In genomic region chr2:28898048-28898447, GRCh38 we compare ENCODE assay signal across 17 cellular contexts. TPM values are rescaled to one million over a fixed set of nuclear protein-coding genes. Genes with fewer than 3 reads are reported as not detected.
DNase-seq lines count a peak whose midpoint lies in the region; ATAC-seq and TF ChIP-seq lines count a peak whose summit lies in the region.
"Had no signal": no experiment of that assay in that cellular context is flagged by ENCODE, and none has a peak within 500 bp of the region (broad histone marks: within the 10 kb centered on the region; RNA-seq: fewer than 3 reads in every experiment).

No MANE protein-coding gene starts in this region.

- H2AFZ ChIP-seq in OCI-LY3 (ENCODE audit: low read depth, low read length) (no peak overlapping the region), mammary epithelial cell (ENCODE audit: low read depth, low read length) (no peak overlapping the region)

- H3K4me1 ChIP-seq in OCI-LY3 (ENCODE audit: low read length) = peaks cover 34% of the 10 kb centered on the region
- H3K4me1 ChIP-seq in mammary epithelial cell (ENCODE audit: insufficient read depth, low read length) = peaks cover 21% of the 10 kb centered on the region

- TF ChIP-seq CTCF in OCI-LY3 (IDR thresholded peaks at IDR 0.05; ENCODE audit: low read depth, low read length) = no peak
- no peak for TF ChIP-seq CTCF in mammary epithelial cell (conservative IDR thresholded peaks at IDR 0.05 in 1 of 2, IDR thresholded peaks at IDR 0.05 in 1 of 2; ENCODE audit: extremely low read depth in 1 of 2, insufficient read depth in 1 of 2, low read depth in 1 of 2, low read length in 2 of 2)

- H3K9me3 ChIP-seq in OCI-LY3 (ENCODE audit: insufficient read depth, low read length) (no peaks in the 10 kb centered on the region), mammary epithelial cell (replicated peaks; ENCODE audit: insufficient read depth, low read length) (no peaks in the 10 kb centered on the region), MG63 (no peaks in the 10 kb centered on the region)

- dilution Hi-C loops in mammary epithelial cell (cut with HindIII; ENCODE audit: low sequenced_read_pairs) = no loop called here

- 100% methylated on average over 1 of the region's 1 CpG for WGBS in mammary epithelial cell (ENCODE audit: low coverage, missing lambda C conversion rate)

- 0 out of 2 replicates have a peak overlapping the region, but pooled peaks have one; percentile 9 for H3K27ac ChIP-seq in OCI-LY3 (ENCODE audit: low read length)
- H3K27ac ChIP-seq in mammary epithelial cell (ENCODE audit: insufficient read depth, low read depth, low read length) = no peak overlapping the region
- H3K27ac ChIP-seq: HL-60, WERI-Rb-1 had no signal

- 0 out of 2 replicates have a peak overlapping the region, but pooled peaks have one; percentile 5 for H3K9ac ChIP-seq in OCI-LY3 (ENCODE audit: low read length)
- H3K9ac ChIP-seq in mammary epithelial cell (ENCODE audit: insufficient read depth, low read length) = no peak overlapping the region

- H3K36me3 ChIP-seq in OCI-LY3 (replicated peaks; ENCODE audit: low read depth, low read length) = peaks cover 21% of the 10 kb centered on the region
- peaks cover 17% of the 10 kb centered on the region for H3K36me3 ChIP-seq in mammary epithelial cell (ENCODE audit: insufficient read depth, low read length)
- H3K36me3 ChIP-seq in MG63 = peaks cover 41% of the 10 kb centered on the region

- H3K4me1 Mint-ChIP-seq in stimulated activated naive CD8-positive, alpha-beta T cell treated with anti-CD3 and anti-CD28 coated beads, Interleukin-15, Interleukin-2, amounts not matched to agents 100 ng/mL and 50 ng/mL, for 24 hours (ENCODE audit: low read depth) = peaks cover 67% of the 10 kb centered on the region

- peaks cover 87% of the 10 kb centered on the region for H3K79me2 ChIP-seq in OCI-LY3 (ENCODE audit: low read length)
- peaks cover 87% of the 10 kb centered on the region for H3K79me2 ChIP-seq in mammary epithelial cell (ENCODE audit: insufficient read depth, low read length)

- peak overlapping the region; percentile 85 for H3K27ac Mint-ChIP-seq in stimulated activated naive CD8-positive, alpha-beta T cell treated with anti-CD3 and anti-CD28 coated beads, Interleukin-15, Interleukin-2, amounts not matched to agents 100 ng/mL and 50 ng/mL, for 24 hours
- H3K27ac Mint-ChIP-seq: progenitor cell of endocrine pancreas; stimulated activated memory B cell treated with anti-CD40 and anti-IgM and Interleukin-4, amounts not matched to agents 10 μg/mL and 1 μg/mL and 100 μg/mL, for 72 hours had no signal

- no peak for ATAC-seq in stimulated activated naive CD8-positive, alpha-beta T cell treated with anti-CD3 and anti-CD28 coated beads, Interleukin-15, Interleukin-2, amounts not matched to agents 100 U/mL and 50 U/mL, for 24 hours
- ATAC-seq in HG03025 (IDR thresholded peaks at IDR 0.05; ENCODE audit: low FRiP score, unreplicated experiment) (no peak), GM18873 (IDR thresholded peaks at IDR 0.05; ENCODE audit: low FRiP score, unreplicated experiment) (no peak), GM19452 (IDR thresholded peaks at IDR 0.05; ENCODE audit: unreplicated experiment) (no peak)
- ATAC-seq: stimulated activated memory B cell treated with anti-CD40 and anti-IgM and Interleukin-4, amounts not matched to agents 10 μg/mL and 1 μg/mL and 100 μg/mL, for 72 hours had no signal

- intact Hi-C loops in mammary epithelial cell (cut with micrococcal nuclease) = no loop called here

- H4K20me1 ChIP-seq in OCI-LY3 (ENCODE audit: insufficient read depth, low read length) = peaks cover 75% of the 10 kb centered on the region
- peaks cover 47% of the 10 kb centered on the region for H4K20me1 ChIP-seq in mammary epithelial cell (ENCODE audit: insufficient read depth, low read length)

- H3K27me3 ChIP-seq in OCI-LY3 (ENCODE audit: low read depth, low read length) (no peaks in the 10 kb centered on the region), mammary epithelial cell (ENCODE audit: insufficient read depth, low read length) (no peaks in the 10 kb centered on the region), MG63 (no peaks in the 10 kb centered on the region)

- peaks cover 74% of the 10 kb centered on the region for H3K36me3 Mint-ChIP-seq in stimulated activated naive CD8-positive, alpha-beta T cell treated with anti-CD3 and anti-CD28 coated beads, Interleukin-15, Interleukin-2, amounts not matched to agents 100 ng/mL and 50 ng/mL, for 24 hours (ENCODE audit: low read depth)

- H3K9me3 Mint-ChIP-seq in stimulated activated naive CD8-positive, alpha-beta T cell treated with anti-CD3 and anti-CD28 coated beads, Interleukin-15, Interleukin-2, amounts not matched to agents 100 ng/mL and 50 ng/mL, for 24 hours = no peaks in the 10 kb centered on the region
- H3K9me3 Mint-ChIP-seq: stimulated activated memory B cell treated with anti-CD40 and anti-IgM and Interleukin-4, amounts not matched to agents 10 μg/mL and 1 μg/mL and 100 μg/mL, for 72 hours had no signal

- no peaks in the 10 kb centered on the region for H3K27me3 Mint-ChIP-seq in stimulated activated naive CD8-positive, alpha-beta T cell treated with anti-CD3 and anti-CD28 coated beads, Interleukin-15, Interleukin-2, amounts not matched to agents 100 ng/mL and 50 ng/mL, for 24 hours
- H3K27me3 Mint-ChIP-seq: stimulated activated memory B cell treated with anti-CD40 and anti-IgM and Interleukin-4, amounts not matched to agents 10 μg/mL and 1 μg/mL and 100 μg/mL, for 72 hours had no signal

- DNase-seq in stimulated activated naive CD8-positive, alpha-beta T cell treated with anti-CD3 and anti-CD28 coated beads, Interleukin-15, Interleukin-2, amounts not matched to agents 100 U/mL and 50 U/mL, for 24 hours = no peak
- no peak for DNase-seq in mammary epithelial cell
- no peak for DNase-seq in MG63
- DNase-seq: activated gamma-delta T cell, C1 segment of cervical spinal cord, MV-4-11, NCI-H345, SHP77 treated with DMSO at 0.1 percent for 48 hours, WERI-Rb-1 had no signal

- CTCF ChIA-PET in mammary epithelial cell (lab: Charles Lee; ENCODE audit: low non-redundant PET) = no interaction called here

- in situ Hi-C loops in mammary epithelial cell (cut with MboI; ENCODE audit: low sequenced_read_pairs in 2 of 2) = no loop called here

- peak overlapping the region; percentile 87 for H3K4me2 ChIP-seq in OCI-LY3 (ENCODE audit: low read length)
- peak overlapping the region; percentile 85 for H3K4me2 ChIP-seq in mammary epithelial cell (ENCODE audit: insufficient read depth, low read depth, low read length)

- H3K4me3 Mint-ChIP-seq in stimulated activated naive CD8-positive, alpha-beta T cell treated with anti-CD3 and anti-CD28 coated beads, Interleukin-15, Interleukin-2, amounts not matched to agents 100 ng/mL and 50 ng/mL, for 24 hours = peak overlapping the region; percentile 98

- H3K4me3 ChIP-seq in OCI-LY3 (ENCODE audit: low read length) = peak overlapping the region; percentile 95
- H3K4me3 ChIP-seq in mammary epithelial cell (replicated peaks in 1 of 3; ENCODE audit: insufficient read depth in 1 of 3, low read depth in 2 of 3, low read length in 3 of 3) = peak overlapping the region in 1 of 3 experiments; percentile 11
- no peak overlapping the region for H3K4me3 ChIP-seq in MG63

- no TSS peak for BruUV-seq in mammary epithelial cell (replicated peaks; lab: Mats Ljungman, UMichigan)

RNA-seq across cellular contexts. Expression of gene WDR43, which starts 3.6 kb away (rescaled TPM):
- total RNA-seq in mammary epithelial cell = 100 to 1,000 TPM; 106 to 122 TPM
- 86.2 TPM for polyA plus RNA-seq in mammary epithelial cell
- 88.2 TPM for polyA minus RNA-seq in mammary epithelial cell
- total RNA-seq in MG63 (2014; rRNA removed; shearing (Covaris generic); ENCODE audit: low replicate concordance) = 114 and 141 TPM in 2 replicates

RNA-seq across cellular contexts. Expression of gene TRMT61B, which starts 27.9 kb away (rescaled TPM):
- 10 to 100 TPM; 13.7 to 14.7 TPM for total RNA-seq in mammary epithelial cell
- 11.9 TPM for polyA plus RNA-seq in mammary epithelial cell
- polyA minus RNA-seq in mammary epithelial cell = 3.7 TPM
- total RNA-seq in MG63 (2014; rRNA removed; shearing (Covaris generic); ENCODE audit: low replicate concordance) = 10.1 and 14.8 TPM in 2 replicates
